In the genomic region with DNA sequence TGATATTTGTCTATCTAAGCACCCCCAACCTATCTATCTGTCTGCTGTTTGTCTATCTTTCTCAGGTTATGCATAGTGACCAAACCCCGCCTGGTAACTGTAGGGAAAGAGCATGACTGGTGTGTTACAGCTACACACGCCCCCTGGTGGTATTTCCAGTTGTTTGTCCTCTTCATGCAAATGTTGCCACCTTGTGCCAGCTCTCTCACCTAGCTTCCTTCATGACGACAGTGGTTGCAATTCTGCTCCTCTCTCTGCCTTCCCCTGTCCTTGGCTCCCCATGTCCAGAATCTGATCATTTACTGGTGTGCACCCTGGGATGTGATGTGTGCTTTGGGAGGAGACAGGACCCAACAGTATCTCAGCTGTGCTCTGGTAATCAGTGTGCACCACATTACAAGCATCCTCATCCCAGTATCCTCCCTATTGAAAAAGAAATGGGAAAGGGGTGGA, we compare ENCODE assay signal across 8 cellular contexts. TPM values are rescaled to one million over a fixed set of nuclear protein-coding genes. Genes with fewer than 3 reads are reported as not detected.
DNase-seq lines count a peak whose midpoint lies in the region; ATAC-seq, FAIRE-seq and TF ChIP-seq lines count a peak whose summit lies in the region.

No MANE protein-coding gene starts in this region.

- H3K36me3 ChIP-seq in OCI-LY3 (replicated peaks; ENCODE audit: low read depth, low read length), result no peaks in the 10 kb centered on the region

- no peak overlapping the region for H3K4me2 ChIP-seq in OCI-LY3 (ENCODE audit: low read length)

- intact Hi-C loops in sciatic nerve (cut with DNase I), result loop anchor here (10.0 kb wide), 1 partner anchor 243 kb away; the partner anchor contains the start of genes ADORA3 and TMIGD3

- H3K4me3 ChIP-seq in OCI-LY3 (ENCODE audit: low read length) (no peak overlapping the region), foreskin fibroblast (ENCODE audit: low read depth in 1 of 2, low read length in 2 of 2) (no peak overlapping the region)

- no peak overlapping the region for H3K27ac ChIP-seq in OCI-LY3 (ENCODE audit: low read length)

- H2AFZ ChIP-seq in OCI-LY3 (ENCODE audit: low read depth, low read length), result no peak overlapping the region

- H3K27me3 ChIP-seq in OCI-LY3 (ENCODE audit: low read depth, low read length), result no peaks in the 10 kb centered on the region

- peak; percentile 57 for ATAC-seq in HG02852 (IDR thresholded peaks at IDR 0.05; ENCODE audit: unreplicated experiment)
- ATAC-seq in sciatic nerve, result peak; percentile 45
- no peak for ATAC-seq in GM18909 (IDR thresholded peaks at IDR 0.05; ENCODE audit: poor library complexity, unreplicated experiment)

- H3K4me1 ChIP-seq in OCI-LY3 (ENCODE audit: low read length), result peaks cover 6% of the 10 kb centered on the region; the same call in 1 of the 2 replicates

- FAIRE-seq in D721Med (lab: Jason Lieb, UNC), result no peak

- TF ChIP-seq CTCF in D721Med (IDR thresholded peaks at IDR 0.05; ENCODE audit: insufficient read depth, missing control alignments) (peak; percentile 77), OCI-LY3 (IDR thresholded peaks at IDR 0.05; ENCODE audit: low read depth, low read length) (peak; percentile 56), foreskin fibroblast (IDR thresholded peaks at IDR 0.05; ENCODE audit: low read depth, low read length) (peak; percentile 67)

- H4K20me1 ChIP-seq in OCI-LY3 (ENCODE audit: insufficient read depth, low read length), result no peaks in the 10 kb centered on the region

- no peak for DNase-seq in D721Med (ENCODE audit: insufficient read length, low spot score)
- peak; percentile 62 for DNase-seq in activated T-cell treated with anti-CD3 and anti-CD28 coated beads for 24 hours (ENCODE audit: low read depth)
- DNase-seq in foreskin fibroblast, result peak; percentile 64 to 84
- DNase-seq in sciatic nerve (ENCODE audit: low spot score), result no peak
- no peak for DNase-seq in NCI-H187 treated with DMSO at 0.1 percent for 48 hours (lab: John Stamatoyannopoulos, UW)

- H3K9me3 ChIP-seq in OCI-LY3 (ENCODE audit: insufficient read depth, low read length), result no peaks in the 10 kb centered on the region

- no peaks in the 10 kb centered on the region for H3K79me2 ChIP-seq in OCI-LY3 (ENCODE audit: low read length)

- H3K9ac ChIP-seq in OCI-LY3 (ENCODE audit: low read length), result no peak overlapping the region

RNA-seq across cellular contexts. Expression of gene INKA2, which starts 8.1 kb away (rescaled TPM):
- total RNA-seq in sciatic nerve, result 17.9 TPM

RNA-seq across cellular contexts. Expression of gene DDX20, which starts 8.4 kb away (rescaled TPM):
- total RNA-seq in sciatic nerve, result 9.7 TPM

Comparison
In these comparisons a context has a peak if more than half of its experiments do, and no peak if none do; other contexts are left out.
1. DNase-seq: peak in activated T-cell treated with anti-CD3 and anti-CD28 coated beads for 24 hours (single experiment) and foreskin fibroblast (2 of 2); none in D721Med (single experiment), sciatic nerve (single experiment) and NCI-H187 treated with DMSO at 0.1 percent for 48 hours (single experiment).
2. Peak in every context shown above with its lines, with median percentiles within 50 percentile points of each other: CTCF ChIP-seq.